In the genomic region with DNA sequence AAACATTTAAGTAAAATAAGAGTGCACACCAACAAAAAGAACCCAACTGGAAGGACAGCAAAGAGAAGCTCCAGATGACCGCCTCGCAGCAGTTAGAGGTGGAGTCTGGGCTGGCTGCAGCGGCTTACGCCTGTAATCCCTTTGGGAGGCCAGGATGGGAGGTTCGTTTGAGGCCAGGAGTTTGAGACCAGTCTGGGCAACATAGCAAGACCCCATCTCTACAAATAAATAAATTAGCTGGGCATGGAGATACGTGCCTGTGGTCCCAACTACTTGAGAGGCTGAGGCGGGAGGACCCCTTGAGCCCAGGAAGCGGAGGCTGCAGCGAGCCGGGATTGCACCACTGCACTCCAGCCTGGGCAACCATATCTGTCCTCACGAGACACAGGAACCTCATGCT, we compare ENCODE assay signal across 30 cellular contexts. TPM values are rescaled to one million over a fixed set of nuclear protein-coding genes. Genes with fewer than 3 reads are reported as not detected.
"Had no signal": no experiment of that assay in that cellular context is flagged by ENCODE, and none has a peak within 500 bp of the region (broad histone marks: within the 10 kb centered on the region; RNA-seq: fewer than 3 reads in every experiment).

No MANE protein-coding gene starts in this region.

- H3K36me3 Mint-ChIP-seq: activated naive CD4-positive, alpha-beta T cell treated with anti-CD3 and anti-CD28 coated beads, Interleukin-2, amount 10 ng/mL, durations not matched to agents 7 days and 5 days; activated naive CD8-positive, alpha-beta T cell treated with anti-CD3 and anti-CD28 coated beads, Interleukin-2, amount 10 ng/mL, durations not matched to agents 7 days and 5 days; WTC11 had no signal

- H3K4me1 ChIP-seq: foreskin keratinocyte had no signal

- H3K4me3 ChIP-seq: body of pancreas, esophagus muscularis mucosa, gastrocnemius medialis, heart left ventricle had no signal

- H3K27ac Mint-ChIP-seq: activated CD4-positive, alpha-beta memory T cell treated with anti-CD3 and anti-CD28 coated beads, Interleukin-2, amount 10 ng/mL, durations not matched to agents 7 days and 5 days; activated CD4-positive, alpha-beta T cell treated with anti-CD3 and anti-CD28 coated beads, Interleukin-2, amount 10 ng/mL, durations not matched to agents 7 days and 5 days; activated naive CD4-positive, alpha-beta T cell treated with anti-CD3 and anti-CD28 coated beads, Interleukin-2, amount 10 ng/mL, durations not matched to agents 7 days and 5 days; activated naive CD4-positive, alpha-beta T cell treated with anti-CD3 and anti-CD28 coated beads, Interleukin-2, amount 50 U/mL, for 72 hours; activated naive CD8-positive, alpha-beta T cell treated with anti-CD3 and anti-CD28 coated beads, Interleukin-2, amount 10 ng/mL, durations not matched to agents 7 days and 5 days; activated T-cell treated with anti-CD3 and anti-CD28 coated beads, Interleukin-2, amount 50 U/mL, for 24 hours; activated T-cell treated with anti-CD3 and anti-CD28 coated beads, Interleukin-2, amount 50 U/mL, for 72 hours; effector memory CD8-positive, alpha-beta T cell; T-helper 17 cell; WTC11 had no signal

- ATAC-seq: activated naive CD4-positive, alpha-beta T cell treated with anti-CD3 and anti-CD28 coated beads, Interleukin-2, amount 50 U/mL, for 72 hours; activated T-cell treated with anti-CD3 and anti-CD28 coated beads, Interleukin-2, amount 50 U/mL, for 72 hours; body of pancreas; effector memory CD8-positive, alpha-beta T cell; foreskin keratinocyte; gastrocnemius medialis; T-helper 17 cell; WTC11 had no signal

- DNase-seq: activated CD4-positive, alpha-beta memory T cell treated with anti-CD3 and anti-CD28 coated beads, Interleukin-2, amount 10 ng/mL, durations not matched to agents 7 days and 5 days; activated CD4-positive, alpha-beta T cell treated with anti-CD3 and anti-CD28 coated beads for 1 hour; activated CD4-positive, alpha-beta T cell treated with anti-CD3 and anti-CD28 coated beads for 4 hours; activated CD4-positive, alpha-beta T cell treated with anti-CD3 and anti-CD28 coated beads, Interleukin-2, amount 10 ng/mL, durations not matched to agents 7 days and 5 days; activated CD4-positive, alpha-beta T cell treated with anti-CD3 and anti-CD28 coated beads, Interleukin-2, amount 50 U/mL, for 4 hours; activated CD8-positive, alpha-beta memory T cell treated with anti-CD3 and anti-CD28 coated beads, Interleukin-2, amount 50 U/mL, for 48 hours; activated gamma-delta T cell; activated naive CD4-positive, alpha-beta T cell; activated naive CD4-positive, alpha-beta T cell treated with anti-CD3 and anti-CD28 coated beads, Interleukin-2, amount 10 ng/mL, durations not matched to agents 7 days and 5 days; activated naive CD8-positive, alpha-beta T cell treated with anti-CD3 and anti-CD28 coated beads, Interleukin-2, amount 10 ng/mL, durations not matched to agents 7 days and 5 days; activated T-cell treated with anti-CD3 and anti-CD28 coated beads for 4 hours; activated T-cell treated with anti-CD3 and anti-CD28 coated beads, Interleukin-2, amount 50 U/mL, for 24 hours; activated T-cell treated with anti-CD3 and anti-CD28 coated beads, Interleukin-2, amount 50 U/mL, for 72 hours; body of pancreas; caudate nucleus; cortex of kidney; dermis blood vessel endothelial cell; effector CD4-positive, alpha-beta T cell; effector memory CD8-positive, alpha-beta T cell; erythroblast; foreskin keratinocyte; gastrocnemius medialis; glutamatergic neuron; T-helper 1 cell; T-helper 17 cell had no signal

- H3K27ac ChIP-seq: body of pancreas, esophagus muscularis mucosa, foreskin keratinocyte, gastrocnemius medialis, heart left ventricle had no signal

- H3K9me3 ChIP-seq: body of pancreas, esophagus muscularis mucosa, gastrocnemius medialis, heart left ventricle had no signal

- H3K9me3 Mint-ChIP-seq: activated CD4-positive, alpha-beta memory T cell treated with anti-CD3 and anti-CD28 coated beads, Interleukin-2, amount 10 ng/mL, durations not matched to agents 7 days and 5 days; activated CD4-positive, alpha-beta T cell treated with anti-CD3 and anti-CD28 coated beads, Interleukin-2, amount 10 ng/mL, durations not matched to agents 7 days and 5 days; activated naive CD4-positive, alpha-beta T cell treated with anti-CD3 and anti-CD28 coated beads, Interleukin-2, amount 10 ng/mL, durations not matched to agents 7 days and 5 days; activated naive CD4-positive, alpha-beta T cell treated with anti-CD3 and anti-CD28 coated beads, Interleukin-2, amount 50 U/mL, for 72 hours; activated naive CD8-positive, alpha-beta T cell treated with anti-CD3 and anti-CD28 coated beads, Interleukin-2, amount 10 ng/mL, durations not matched to agents 7 days and 5 days; activated T-cell treated with anti-CD3 and anti-CD28 coated beads, Interleukin-2, amount 50 U/mL, for 24 hours; activated T-cell treated with anti-CD3 and anti-CD28 coated beads, Interleukin-2, amount 50 U/mL, for 72 hours; effector memory CD8-positive, alpha-beta T cell had no signal

- H3K4me3 Mint-ChIP-seq: activated CD4-positive, alpha-beta memory T cell treated with anti-CD3 and anti-CD28 coated beads, Interleukin-2, amount 10 ng/mL, durations not matched to agents 7 days and 5 days; activated CD4-positive, alpha-beta T cell treated with anti-CD3 and anti-CD28 coated beads, Interleukin-2, amount 10 ng/mL, durations not matched to agents 7 days and 5 days; activated naive CD4-positive, alpha-beta T cell treated with anti-CD3 and anti-CD28 coated beads, Interleukin-2, amount 10 ng/mL, durations not matched to agents 7 days and 5 days; activated naive CD8-positive, alpha-beta T cell treated with anti-CD3 and anti-CD28 coated beads, Interleukin-2, amount 10 ng/mL, durations not matched to agents 7 days and 5 days; activated T-cell treated with anti-CD3 and anti-CD28 coated beads, Interleukin-2, amount 50 U/mL, for 24 hours; activated T-cell treated with anti-CD3 and anti-CD28 coated beads, Interleukin-2, amount 50 U/mL, for 72 hours; effector memory CD8-positive, alpha-beta T cell; T-helper 17 cell; WTC11 had no signal

RNA-seq across cellular contexts. Expression of gene LRCOL1, which starts 15.2 kb away (rescaled TPM):
- total RNA-seq: activated CD4-positive, alpha-beta memory T cell treated with anti-CD3 and anti-CD28 coated beads, Interleukin-2, amount 10 ng/mL, durations not matched to agents 7 days and 5 days; activated CD4-positive, alpha-beta T cell treated with anti-CD3 and anti-CD28 coated beads, Interleukin-2, amount 10 ng/mL, durations not matched to agents 7 days and 5 days; activated naive CD4-positive, alpha-beta T cell treated with anti-CD3 and anti-CD28 coated beads, Interleukin-2, amount 50 U/mL, for 72 hours; activated naive CD8-positive, alpha-beta T cell treated with anti-CD3 and anti-CD28 coated beads, Interleukin-2, amount 10 ng/mL, durations not matched to agents 7 days and 5 days; activated T-cell treated with anti-CD3 and anti-CD28 coated beads, Interleukin-2, amount 50 U/mL, for 72 hours; body of pancreas; chondrocyte; esophagus muscularis mucosa; foreskin keratinocyte; heart left ventricle; T-helper 17 cell had no signal
- polyA plus RNA-seq: foreskin keratinocyte, heart left ventricle had no signal

RNA-seq across cellular contexts. Expression of gene P2RX2, which starts 23.4 kb away (rescaled TPM):
- total RNA-seq: activated CD4-positive, alpha-beta memory T cell treated with anti-CD3 and anti-CD28 coated beads, Interleukin-2, amount 10 ng/mL, durations not matched to agents 7 days and 5 days; activated CD4-positive, alpha-beta T cell treated with anti-CD3 and anti-CD28 coated beads, Interleukin-2, amount 10 ng/mL, durations not matched to agents 7 days and 5 days; activated naive CD4-positive, alpha-beta T cell treated with anti-CD3 and anti-CD28 coated beads, Interleukin-2, amount 50 U/mL, for 72 hours; activated naive CD8-positive, alpha-beta T cell treated with anti-CD3 and anti-CD28 coated beads, Interleukin-2, amount 10 ng/mL, durations not matched to agents 7 days and 5 days; activated T-cell treated with anti-CD3 and anti-CD28 coated beads, Interleukin-2, amount 50 U/mL, for 72 hours; chondrocyte; foreskin keratinocyte; gastrocnemius medialis; heart left ventricle; T-helper 17 cell had no signal
- polyA plus RNA-seq: foreskin keratinocyte, heart left ventricle had no signal
